18 cellular contexts compared by ENCODE assay signal in the genomic region with DNA sequence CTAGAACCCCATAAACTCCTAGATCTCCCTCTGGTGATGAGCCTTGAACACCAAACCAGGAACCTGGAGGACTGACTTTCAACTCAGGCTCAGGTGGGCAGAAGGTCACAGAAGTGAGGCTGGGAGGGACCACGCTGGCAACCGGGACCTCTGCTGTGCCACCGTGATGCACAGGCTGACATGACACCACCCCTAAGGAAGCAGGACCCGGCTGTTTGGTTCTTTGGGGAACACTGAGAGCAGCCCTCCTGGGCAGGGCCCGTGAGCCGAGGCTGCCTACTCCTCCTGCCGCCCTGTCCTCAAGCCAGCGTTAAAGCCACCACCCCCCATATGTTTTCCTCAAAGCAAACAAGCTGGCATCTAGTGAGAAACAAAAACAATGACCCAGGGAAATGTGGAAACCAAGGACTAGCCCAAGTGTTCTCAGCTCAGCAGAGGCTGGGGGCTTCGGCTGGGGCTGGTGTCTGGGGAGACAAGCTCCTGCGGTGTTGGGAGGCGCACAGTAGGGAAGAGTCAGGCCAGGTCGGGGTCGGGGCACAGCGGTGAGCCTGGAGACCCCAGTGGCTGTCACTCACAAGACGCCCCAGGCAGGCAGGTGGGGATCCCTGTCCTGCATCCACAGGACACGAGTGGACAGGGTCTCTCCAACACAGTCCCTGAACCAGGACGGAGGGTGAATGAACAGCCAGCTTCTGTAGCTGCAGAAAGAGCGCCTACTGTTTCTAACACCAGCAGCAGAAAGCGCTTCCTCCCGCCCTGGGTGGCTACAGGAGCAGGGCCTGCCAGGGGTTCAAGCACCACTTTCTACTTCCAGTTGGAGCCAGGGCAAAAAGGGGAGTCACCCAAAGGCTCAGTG. TPM values are rescaled to one million over a fixed set of nuclear protein-coding genes. Genes with fewer than 3 reads are reported as not detected.
DNase-seq lines count a peak whose midpoint lies in the region; ATAC-seq, FAIRE-seq and TF ChIP-seq lines count a peak whose summit lies in the region.
"Had no signal": no experiment of that assay in that cellular context is flagged by ENCODE, and none has a peak within 500 bp of the region (broad histone marks: within the 10 kb centered on the region; RNA-seq: fewer than 3 reads in every experiment).

No MANE protein-coding gene starts in this region.

- H3K9me3 ChIP-seq in right lobe of liver (no peaks in the 10 kb centered on the region), HepG2 (ENCODE audit: low read length) (no peaks in the 10 kb centered on the region), right atrium auricular region (no peaks in the 10 kb centered on the region), psoas muscle (no peaks in the 10 kb centered on the region), BE2C (no peaks in the 10 kb centered on the region)
- H3K9me3 ChIP-seq: neutrophil, tibial artery had no signal

- H3K4me3 ChIP-seq in right lobe of liver (no peak overlapping the region), HepG2 (replicated peaks in 1 of 3; ENCODE audit: insufficient read depth in 1 of 3, low read depth in 2 of 3, low read length in 3 of 3) (no peak overlapping the region), right atrium auricular region (peak overlapping the region; percentile 27 to 31), psoas muscle (no peak overlapping the region), BE2C (ENCODE audit: low read depth, low read length) (no peak overlapping the region)

- no peak overlapping the region for H3K9ac ChIP-seq in HepG2 (ENCODE audit: insufficient read depth, low read depth, low read length)

- H3K27me3 Mint-ChIP-seq in activated T-helper 17 cell treated with anti-CD3 and anti-CD28 coated beads, Interleukin-2, amount 50 U/mL, for 72 hours = no peaks in the 10 kb centered on the region
- H3K27me3 Mint-ChIP-seq: activated naive CD8-positive, alpha-beta T cell treated with anti-CD3 and anti-CD28 coated beads, Interleukin-2, amount 50 U/mL, for 24 hours had no signal

- H3K4me1 ChIP-seq in right lobe of liver (peaks cover 0 to 19% (median 7%) of the 10 kb centered on the region in 4 donors), HepG2 (ENCODE audit: insufficient read depth, low read length) (peaks cover 19% of the 10 kb centered on the region), right atrium auricular region (peaks cover 0 to 59% of the 10 kb centered on the region in 2 donors), psoas muscle (peaks cover 46% of the 10 kb centered on the region), BE2C (peaks cover 11% of the 10 kb centered on the region)

- H3K27me3 ChIP-seq in right lobe of liver (no peaks in the 10 kb centered on the region), HepG2 (ENCODE audit: control insufficient read depth in 1 of 2, insufficient read depth in 2 of 2, low read length in 2 of 2) (no peaks in the 10 kb centered on the region), right atrium auricular region (no peaks in the 10 kb centered on the region), psoas muscle (ENCODE audit: insufficient read depth in 3 of 3, low read length in 2 of 3) (no peaks in the 10 kb centered on the region), BE2C (no peaks in the 10 kb centered on the region)
- H3K27me3 ChIP-seq: tibial artery had no signal

- H3K4me1 Mint-ChIP-seq in activated T-helper 17 cell treated with anti-CD3 and anti-CD28 coated beads, Interleukin-2, amount 50 U/mL, for 72 hours = no peaks in the 10 kb centered on the region

- H3K79me2 ChIP-seq in HepG2 (ENCODE audit: insufficient read depth, low read length) = no peaks in the 10 kb centered on the region

- peak in 2 of 3 donors; percentile 17 to 51 for DNase-seq in right lobe of liver
- DNase-seq in HepG2 (ENCODE audit: low spot score) = no peak
- DNase-seq in right atrium auricular region (ENCODE audit: low spot score) = no peak
- DNase-seq in psoas muscle = peak in 1 of 2 donors; percentile 9
- DNase-seq in central memory CD4-positive, alpha-beta T cell = no peak
- DNase-seq in stimulated activated naive CD4-positive, alpha-beta T cell (lab: John Stamatoyannopoulos, UW) = no peak
- no peak for DNase-seq in BE2C
- DNase-seq: activated CD4-positive, alpha-beta T cell treated with anti-CD3 and anti-CD28 coated beads for 4 hours; activated naive CD8-positive, alpha-beta T cell treated with anti-CD3 and anti-CD28 coated beads, Interleukin-2, amount 50 U/mL, for 24 hours; NCI-H2029 treated with DMSO at 0.1 percent for 48 hours; NK-92 treated with Interleukin-12 subunit alpha and Interleukin-12 subunit beta, amount 100 ng/mL, for 24 hours; SHP77 treated with DMSO at 0.1 percent for 48 hours; stimulated activated CD4-positive, alpha-beta T cell treated with anti-CD3 and anti-CD28 coated beads, Interleukin-12 subunit alpha, Interleukin-12 subunit beta, amount 100 ng/mL, for 4 hours; tibial artery had no signal

- ATAC-seq in right lobe of liver (no peak), HepG2 (no peak), psoas muscle (no peak)
- ATAC-seq in activated T-helper 17 cell treated with anti-CD3 and anti-CD28 coated beads, Interleukin-2, amount 50 U/mL, for 72 hours (replicated peaks) = no peak
- ATAC-seq: activated naive CD8-positive, alpha-beta T cell treated with anti-CD3 and anti-CD28 coated beads, Interleukin-2, amount 50 U/mL, for 24 hours had no signal

- H3K9me3 Mint-ChIP-seq in activated T-helper 17 cell treated with anti-CD3 and anti-CD28 coated beads, Interleukin-2, amount 50 U/mL, for 72 hours = no peaks in the 10 kb centered on the region
- H3K9me3 Mint-ChIP-seq: activated naive CD8-positive, alpha-beta T cell treated with anti-CD3 and anti-CD28 coated beads, Interleukin-2, amount 50 U/mL, for 24 hours had no signal

- CTCF ChIA-PET in HepG2 (lab: Yijun Ruan, JAX; ENCODE audit: low intra/inter-chr PET ratio, low total read pairs) = interaction anchor here (5.1 kb wide), 1 partner anchor 113 kb away, joined by 102 read pairs; no protein-coding TSS in a partner anchor

- H3K36me3 ChIP-seq in right lobe of liver (no peaks in the 10 kb centered on the region), HepG2 (replicated peaks in 1 of 2; ENCODE audit: control insufficient read depth in 1 of 2, insufficient read depth in 2 of 2, low read length in 2 of 2) (peaks cover 16 to 23% of the 10 kb centered on the region in 2 experiments; a peak in 4 of 5 replicates), right atrium auricular region (no peaks in the 10 kb centered on the region), psoas muscle (ENCODE audit: insufficient read depth in 1 of 2, low read depth in 1 of 2) (peaks cover 0 to 12% of the 10 kb centered on the region in 2 donors), BE2C (no peaks in the 10 kb centered on the region)

- no peaks in the 10 kb centered on the region for H3K36me3 Mint-ChIP-seq in activated T-helper 17 cell treated with anti-CD3 and anti-CD28 coated beads, Interleukin-2, amount 50 U/mL, for 72 hours (ENCODE audit: low read depth)

- WGBS in right lobe of liver (ENCODE audit: insufficient coverage, low coverage, low lambda C conversion rate, missing lambda C conversion rate) = no CpG with 5 or more reads among the region's 20 CpGs
- 93% methylated on average over 19 of the region's 20 CpGs for WGBS in HepG2 (ENCODE audit: low lambda C conversion rate)
- 85 to 90% (median 87%) methylated on average over 20 of the region's 20 CpGs for WGBS in psoas muscle, 3 donors

- H3K27ac ChIP-seq in right lobe of liver = no peak overlapping the region
- no peak overlapping the region for H3K27ac ChIP-seq in HepG2 (ENCODE audit: extremely low read length, insufficient read depth, low read length)
- H3K27ac ChIP-seq in right atrium auricular region = peak overlapping the region; percentile 88 to 94
- H3K27ac ChIP-seq in psoas muscle = peak overlapping the region; percentile 69
- H3K27ac ChIP-seq: neutrophil had no signal

- POLR2A ChIA-PET in HepG2 (lab: Yijun Ruan, JAX) = no interaction called here

- peaks cover 4% of the 10 kb centered on the region; the same call in 1 of the 2 replicates for H4K20me1 ChIP-seq in HepG2 (ENCODE audit: insufficient read depth, low read length)

- in situ Hi-C loops in HepG2 (cut with HindIII; ENCODE audit: extremely low pct_ligation_motif_present, low pct_unique_long_range_greater_than_20kb) = no loop called here

- no peak overlapping the region for H3K27ac Mint-ChIP-seq in activated T-helper 17 cell treated with anti-CD3 and anti-CD28 coated beads, Interleukin-2, amount 50 U/mL, for 72 hours
- H3K27ac Mint-ChIP-seq: activated naive CD8-positive, alpha-beta T cell treated with anti-CD3 and anti-CD28 coated beads, Interleukin-2, amount 50 U/mL, for 24 hours had no signal

- no peak for TF ChIP-seq EP300 in HepG2 (IDR thresholded peaks at IDR 0.05; ENCODE audit: low read depth in 2 of 2, low read length in 2 of 2)
- no peak for TF ChIP-seq EP300 in HepG2 (CRISPR knock-in tag; IDR thresholded peaks at IDR 0.05; ENCODE audit: borderline replicate concordance)

- H3K4me2 ChIP-seq in HepG2 (ENCODE audit: low read depth, low read length) = no peak overlapping the region

- TF ChIP-seq RAD21 in HepG2 (CRISPR knock-in tag; IDR thresholded peaks at IDR 0.05) = no peak

- H3K4me3 Mint-ChIP-seq in activated T-helper 17 cell treated with anti-CD3 and anti-CD28 coated beads, Interleukin-2, amount 50 U/mL, for 72 hours = no peak overlapping the region
- H3K4me3 Mint-ChIP-seq: activated naive CD8-positive, alpha-beta T cell treated with anti-CD3 and anti-CD28 coated beads, Interleukin-2, amount 50 U/mL, for 24 hours had no signal

- H2AFZ ChIP-seq in HepG2 (ENCODE audit: low read length) = no peak overlapping the region

- no peak for FAIRE-seq in HepG2 (lab: Jason Lieb, UNC)

- no TSS peak for BruUV-seq in HepG2 (replicated peaks; lab: Mats Ljungman, UMichigan)

- intact Hi-C loops in right lobe of liver (cut with DNase I) = no loop called here
- intact Hi-C loops in HepG2 (cut with micrococcal nuclease; ENCODE audit: unreplicated experiment) = no loop called here
- intact Hi-C loops in psoas muscle (cut with DNase I) = loop anchor here in 1 of 2 donors (5.0 kb wide), 2 partner anchors 42 to 208 kb away; no protein-coding TSS in a partner anchor

- TF ChIP-seq CTCF in right lobe of liver (IDR thresholded peaks at IDR 0.05) = no peak
- TF ChIP-seq CTCF in HepG2 (CRISPR knock-in tag; IDR thresholded peaks at IDR 0.05) = no peak
- TF ChIP-seq CTCF in right atrium auricular region (IDR thresholded peaks at IDR 0.05) = no peak
- no peak for TF ChIP-seq CTCF in psoas muscle (IDR thresholded peaks at IDR 0.05)
- TF ChIP-seq CTCF in BE2C (IDR thresholded peaks at IDR 0.05; ENCODE audit: low read depth, low read length) = no peak

- no peak for TF ChIP-seq POLR2A in right lobe of liver (IDR thresholded peaks at IDR 0.05)
- no peak for TF ChIP-seq POLR2A in HepG2 (IDR thresholded peaks at IDR 0.05; ENCODE audit: insufficient read depth in 1 of 2, low read depth in 2 of 2, low read length in 2 of 2)

RNA-seq across cellular contexts. Expression of a gene that starts 1.7 kb away (rescaled TPM):
- total RNA-seq in right lobe of liver (under 1 TPM in 5 of 6 experiments, not detected in 1; 0.06 to 0.78 (median 0.29) TPM), HepG2 (2016; rRNA removed; fragmentation: Illumina TruSeq; extraction: Trizol) (not detected in 2 replicates), right atrium auricular region (10 to 100 TPM in 1 of 2 donors, 1 to 10 TPM in 1; 6.4 to 12.0 TPM), psoas muscle (under 1 TPM in 3 of 4 donors, not detected in 1; 0.11 to 0.28 (median 0.17) TPM)
- not detected in 2 replicates for total RNA-seq in HepG2 (2016; cell fraction: cytosol; rRNA removed; fragmentation: Illumina TruSeq; extraction: Trizol; ENCODE audit: low read depth)
- total RNA-seq in HepG2 (2016; cell fraction: insoluble cytoplasmic fraction; rRNA removed; fragmentation: Illumina TruSeq; extraction: Trizol) = 0.09 TPM in 1 of 2 replicates, not detected in the other
- not detected in 2 replicates for total RNA-seq in HepG2 (2016; cell fraction: membrane; rRNA removed; fragmentation: Illumina TruSeq; extraction: Trizol)
- total RNA-seq in HepG2 (2016; cell fraction: nucleus; rRNA removed; fragmentation: Illumina TruSeq; extraction: Trizol) = not detected in 2 replicates
- polyA plus RNA-seq in HepG2 (2011; rRNA removed) (0.05 TPM in 1 of 2 replicates, not detected in the other), psoas muscle (under 1 TPM; 0.17 to 0.92 (median 0.21) TPM)
- polyA plus RNA-seq in HepG2 (2011; cell fraction: cytosol; rRNA removed) = 0.05 TPM in 1 of 2 replicates, not detected in the other
- polyA plus RNA-seq in HepG2 (2011; cell fraction: nucleus; rRNA removed) = 0.35 and 0.80 TPM in 2 replicates
- polyA plus RNA-seq in HepG2 (2012) = 0.20 and 0.48 TPM in 2 replicates
- polyA plus RNA-seq in HepG2 (2016; cell fraction: cytosol; fragmentation: Illumina TruSeq; extraction: Trizol; ENCODE audit: low read depth) = not detected in 2 replicates
- 0.14 TPM in 1 of 2 replicates, not detected in the other for polyA plus RNA-seq in HepG2 (2016; cell fraction: insoluble cytoplasmic fraction; fragmentation: Illumina TruSeq; extraction: Trizol; ENCODE audit: low read depth)
- not detected in 2 replicates for polyA plus RNA-seq in HepG2 (2016; cell fraction: membrane; fragmentation: Illumina TruSeq; extraction: Trizol; ENCODE audit: low read depth)
- not detected in 2 replicates for polyA plus RNA-seq in HepG2 (2016; cell fraction: nucleus; fragmentation: Illumina TruSeq; extraction: Trizol; ENCODE audit: insufficient read depth, low read depth)
- polyA minus RNA-seq in HepG2 (2011; rRNA and poly(A)+ RNA removed; ENCODE audit: low replicate concordance) = not detected in 2 replicates
- polyA minus RNA-seq in HepG2 (2011; cell fraction: cytosol; rRNA and poly(A)+ RNA removed) = not detected in 2 replicates
- 0.26 TPM in 1 of 2 replicates, not detected in the other for polyA minus RNA-seq in HepG2 (2011; cell fraction: nucleus; rRNA and poly(A)+ RNA removed)
- polyA plus RNA-seq in BE2C (2012; ENCODE audit: insufficient read depth, insufficient read length, low read depth) = 0.46 TPM
- under 1 TPM in 1 of 2 donors, not detected in 1; 0.21 TPM for total RNA-seq in activated T-helper 17 cell treated with anti-CD3 and anti-CD28 coated beads, Interleukin-2, amount 50 U/mL, for 72 hours
- total RNA-seq: A673, chondrocyte had no signal

RNA-seq across cellular contexts. Expression of a gene that starts 32.0 kb away (rescaled TPM):
- total RNA-seq in right lobe of liver = 10 to 100 TPM; 13.5 to 24.8 (median 18.4) TPM
- 17.8 and 32.0 TPM in 2 replicates for total RNA-seq in HepG2 (2016; rRNA removed; fragmentation: Illumina TruSeq; extraction: Trizol)
- total RNA-seq in HepG2 (2016; cell fraction: cytosol; rRNA removed; fragmentation: Illumina TruSeq; extraction: Trizol; ENCODE audit: low read depth) = 38.8 and 39.2 TPM in 2 replicates
- 17.8 and 31.1 TPM in 2 replicates for total RNA-seq in HepG2 (2016; cell fraction: insoluble cytoplasmic fraction; rRNA removed; fragmentation: Illumina TruSeq; extraction: Trizol)
- total RNA-seq in HepG2 (2016; cell fraction: membrane; rRNA removed; fragmentation: Illumina TruSeq; extraction: Trizol) = 9.2 and 11.3 TPM in 2 replicates
- total RNA-seq in HepG2 (2016; cell fraction: nucleus; rRNA removed; fragmentation: Illumina TruSeq; extraction: Trizol) = 41.9 and 45.5 TPM in 2 replicates
- 27.7 and 33.4 TPM in 2 replicates for polyA plus RNA-seq in HepG2 (2011; rRNA removed)
- 8.7 and 11.9 TPM in 2 replicates for polyA plus RNA-seq in HepG2 (2011; cell fraction: cytosol; rRNA removed)
- polyA plus RNA-seq in HepG2 (2011; cell fraction: nucleus; rRNA removed) = 256 and 300 TPM in 2 replicates
- 38.2 and 41.9 TPM in 2 replicates for polyA plus RNA-seq in HepG2 (2012)
- polyA plus RNA-seq in HepG2 (2016; cell fraction: cytosol; fragmentation: Illumina TruSeq; extraction: Trizol; ENCODE audit: low read depth) = 1.7 and 1.9 TPM in 2 replicates
- polyA plus RNA-seq in HepG2 (2016; cell fraction: insoluble cytoplasmic fraction; fragmentation: Illumina TruSeq; extraction: Trizol; ENCODE audit: low read depth) = 12.2 and 17.3 TPM in 2 replicates
- 3.6 and 4.1 TPM in 2 replicates for polyA plus RNA-seq in HepG2 (2016; cell fraction: membrane; fragmentation: Illumina TruSeq; extraction: Trizol; ENCODE audit: low read depth)
- polyA plus RNA-seq in HepG2 (2016; cell fraction: nucleus; fragmentation: Illumina TruSeq; extraction: Trizol; ENCODE audit: insufficient read depth, low read depth) = 112 and 116 TPM in 2 replicates
- polyA minus RNA-seq in HepG2 (2011; rRNA and poly(A)+ RNA removed; ENCODE audit: low replicate concordance) = 51.0 and 71.9 TPM in 2 replicates
- polyA minus RNA-seq in HepG2 (2011; cell fraction: cytosol; rRNA and poly(A)+ RNA removed) = 15.1 and 15.3 TPM in 2 replicates
- polyA minus RNA-seq in HepG2 (2011; cell fraction: nucleus; rRNA and poly(A)+ RNA removed) = 69.1 and 72.6 TPM in 2 replicates
- 1 to 10 TPM; 6.2 to 7.1 TPM for total RNA-seq in right atrium auricular region
- 10 to 100 TPM in 2 of 4 donors, 1 to 10 TPM in 2; 6.8 to 15.5 (median 9.6) TPM for total RNA-seq in psoas muscle
- polyA plus RNA-seq in psoas muscle = 10 to 100 TPM in 1 of 3 donors, 1 to 10 TPM in 2; 5.7 to 16.0 (median 7.8) TPM
- polyA plus RNA-seq in BE2C (2012; ENCODE audit: insufficient read depth, insufficient read length, low read depth) = 69.1 TPM
- 10 to 100 TPM; 29.7 to 35.6 TPM for total RNA-seq in activated T-helper 17 cell treated with anti-CD3 and anti-CD28 coated beads, Interleukin-2, amount 50 U/mL, for 72 hours

RNA-seq across cellular contexts. Expression of a gene that starts 32.2 kb away (rescaled TPM):
- 10 to 100 TPM; 24.0 to 36.0 (median 27.0) TPM for total RNA-seq in right lobe of liver
- 99.4 and 109 TPM in 2 replicates for total RNA-seq in HepG2 (2016; rRNA removed; fragmentation: Illumina TruSeq; extraction: Trizol)
- total RNA-seq in HepG2 (2016; cell fraction: cytosol; rRNA removed; fragmentation: Illumina TruSeq; extraction: Trizol; ENCODE audit: low read depth) = 35.7 and 41.2 TPM in 2 replicates
- 105 and 112 TPM in 2 replicates for total RNA-seq in HepG2 (2016; cell fraction: insoluble cytoplasmic fraction; rRNA removed; fragmentation: Illumina TruSeq; extraction: Trizol)
- total RNA-seq in HepG2 (2016; cell fraction: membrane; rRNA removed; fragmentation: Illumina TruSeq; extraction: Trizol) = 35.1 and 45.2 TPM in 2 replicates
- total RNA-seq in HepG2 (2016; cell fraction: nucleus; rRNA removed; fragmentation: Illumina TruSeq; extraction: Trizol) = 76.4 and 82.2 TPM in 2 replicates
- 67.7 and 80.1 TPM in 2 replicates for polyA plus RNA-seq in HepG2 (2011; rRNA removed)
- 59.4 and 67.4 TPM in 2 replicates for polyA plus RNA-seq in HepG2 (2011; cell fraction: cytosol; rRNA removed)
- 191 and 218 TPM in 2 replicates for polyA plus RNA-seq in HepG2 (2011; cell fraction: nucleus; rRNA removed)
- 57.3 and 65.0 TPM in 2 replicates for polyA plus RNA-seq in HepG2 (2012)
- polyA plus RNA-seq in HepG2 (2016; cell fraction: cytosol; fragmentation: Illumina TruSeq; extraction: Trizol; ENCODE audit: low read depth) = 20.2 and 20.5 TPM in 2 replicates
- 110 and 119 TPM in 2 replicates for polyA plus RNA-seq in HepG2 (2016; cell fraction: insoluble cytoplasmic fraction; fragmentation: Illumina TruSeq; extraction: Trizol; ENCODE audit: low read depth)
- 27.8 and 32.7 TPM in 2 replicates for polyA plus RNA-seq in HepG2 (2016; cell fraction: membrane; fragmentation: Illumina TruSeq; extraction: Trizol; ENCODE audit: low read depth)
- 131 and 143 TPM in 2 replicates for polyA plus RNA-seq in HepG2 (2016; cell fraction: nucleus; fragmentation: Illumina TruSeq; extraction: Trizol; ENCODE audit: insufficient read depth, low read depth)
- 42.3 and 45.2 TPM in 2 replicates for polyA minus RNA-seq in HepG2 (2011; rRNA and poly(A)+ RNA removed; ENCODE audit: low replicate concordance)
- 17.6 and 28.8 TPM in 2 replicates for polyA minus RNA-seq in HepG2 (2011; cell fraction: cytosol; rRNA and poly(A)+ RNA removed)
- polyA minus RNA-seq in HepG2 (2011; cell fraction: nucleus; rRNA and poly(A)+ RNA removed) = 90.4 and 101 TPM in 2 replicates
- total RNA-seq in right atrium auricular region = 10 to 100 TPM; 28.5 to 44.6 TPM
- total RNA-seq in psoas muscle = 10 to 100 TPM; 40.9 to 68.5 (median 46.7) TPM
- polyA plus RNA-seq in psoas muscle = 100 to 1,000 TPM in 1 of 3 donors, 10 to 100 TPM in 2; 71.9 to 123 (median 79.4) TPM
- 162 TPM for polyA plus RNA-seq in BE2C (2012; ENCODE audit: insufficient read depth, insufficient read length, low read depth)
- total RNA-seq in activated T-helper 17 cell treated with anti-CD3 and anti-CD28 coated beads, Interleukin-2, amount 50 U/mL, for 72 hours = 10 to 100 TPM; 68.1 to 90.0 TPM

RNA-seq across cellular contexts. Expression of a gene that starts 47.4 kb away (rescaled TPM):
- total RNA-seq in right lobe of liver (100 to 1,000 TPM in 1 of 6 experiments, 10 to 100 TPM in 5; 26.4 to 104 (median 52.9) TPM), HepG2 (2016; rRNA removed; fragmentation: Illumina TruSeq; extraction: Trizol) (1.9 and 2.8 TPM in 2 replicates), right atrium auricular region (10 to 100 TPM; 29.3 to 34.3 TPM), psoas muscle (10 to 100 TPM; 11.9 to 28.2 (median 21.4) TPM)
- 0.61 and 0.79 TPM in 2 replicates for total RNA-seq in HepG2 (2016; cell fraction: cytosol; rRNA removed; fragmentation: Illumina TruSeq; extraction: Trizol; ENCODE audit: low read depth)
- total RNA-seq in HepG2 (2016; cell fraction: insoluble cytoplasmic fraction; rRNA removed; fragmentation: Illumina TruSeq; extraction: Trizol) = 1.1 and 2.7 TPM in 2 replicates
- 0.83 and 1.2 TPM in 2 replicates for total RNA-seq in HepG2 (2016; cell fraction: membrane; rRNA removed; fragmentation: Illumina TruSeq; extraction: Trizol)
- total RNA-seq in HepG2 (2016; cell fraction: nucleus; rRNA removed; fragmentation: Illumina TruSeq; extraction: Trizol) = 3.0 and 3.8 TPM in 2 replicates
- polyA plus RNA-seq in HepG2 (2011; rRNA removed) (8.1 and 11.2 TPM in 2 replicates), psoas muscle (10 to 100 TPM in 2 of 3 donors, 1 to 10 TPM in 1; 5.2 to 23.7 (median 11.8) TPM)
- polyA plus RNA-seq in HepG2 (2011; cell fraction: cytosol; rRNA removed) = 1.6 and 2.5 TPM in 2 replicates
- polyA plus RNA-seq in HepG2 (2011; cell fraction: nucleus; rRNA removed) = 122 and 144 TPM in 2 replicates
- 9.5 and 12.7 TPM in 2 replicates for polyA plus RNA-seq in HepG2 (2012)
- 0.53 and 1.00 TPM in 2 replicates for polyA plus RNA-seq in HepG2 (2016; cell fraction: cytosol; fragmentation: Illumina TruSeq; extraction: Trizol; ENCODE audit: low read depth)
- polyA plus RNA-seq in HepG2 (2016; cell fraction: insoluble cytoplasmic fraction; fragmentation: Illumina TruSeq; extraction: Trizol; ENCODE audit: low read depth) = 0.63 and 1.4 TPM in 2 replicates
- 0.49 and 0.86 TPM in 2 replicates for polyA plus RNA-seq in HepG2 (2016; cell fraction: membrane; fragmentation: Illumina TruSeq; extraction: Trizol; ENCODE audit: low read depth)
- 12.0 and 13.6 TPM in 2 replicates for polyA plus RNA-seq in HepG2 (2016; cell fraction: nucleus; fragmentation: Illumina TruSeq; extraction: Trizol; ENCODE audit: insufficient read depth, low read depth)
- 7.2 and 13.2 TPM in 2 replicates for polyA minus RNA-seq in HepG2 (2011; rRNA and poly(A)+ RNA removed; ENCODE audit: low replicate concordance)
- 3.0 and 6.8 TPM in 2 replicates for polyA minus RNA-seq in HepG2 (2011; cell fraction: cytosol; rRNA and poly(A)+ RNA removed)
- polyA minus RNA-seq in HepG2 (2011; cell fraction: nucleus; rRNA and poly(A)+ RNA removed) = 16.5 and 25.7 TPM in 2 replicates
- polyA plus RNA-seq in BE2C (2012; ENCODE audit: insufficient read depth, insufficient read length, low read depth) = 10.0 TPM
- 10 to 100 TPM; 10.2 to 44.5 TPM for total RNA-seq in activated T-helper 17 cell treated with anti-CD3 and anti-CD28 coated beads, Interleukin-2, amount 50 U/mL, for 72 hours

Comparison
In these comparisons a context has a peak if more than half of its experiments do, and no peak if none do; other contexts are left out.
1. DNase-seq: peak in right lobe of liver (2 of 3); none in HepG2 (single experiment), right atrium auricular region (single experiment), central memory CD4-positive, alpha-beta T cell (single experiment), stimulated activated naive CD4-positive, alpha-beta T cell (0 of 6) and BE2C (single experiment).
2. H3K27ac ChIP-seq: peak in right atrium auricular region (2 of 2) and psoas muscle (single experiment); none in right lobe of liver (0 of 3) and HepG2 (single experiment).
3. H3K4me3 ChIP-seq: peak in right atrium auricular region (2 of 2); none in right lobe of liver (0 of 3), HepG2 (0 of 3), psoas muscle (single experiment) and BE2C (single experiment).
4. RNA of a gene that starts 1.7 kb away (total RNA-seq): 6.4 to 12.0 TPM in right atrium auricular region; 0.06 to 0.78 TPM in right lobe of liver, 0.21 TPM in activated T-helper 17 cell treated with anti-CD3 and anti-CD28 coated beads, Interleukin-2, amount 50 U/mL, for 72 hours, 0.11 to 0.28 TPM in psoas muscle and 0.09 TPM in HepG2; every median in the first group is over 4 times any median in the second.